31 cellular contexts compared by ENCODE assay signal in genomic region chr3:109132801-109133473, GRCh38. TPM values are rescaled to one million over a fixed set of nuclear protein-coding genes. Genes with fewer than 3 reads are reported as not detected.
DNase-seq lines count a peak whose midpoint lies in the region; FAIRE-seq and TF ChIP-seq lines count a peak whose summit lies in the region.
"Had no signal": no experiment of that assay in that cellular context is flagged by ENCODE, and none has a peak within 500 bp of the region (broad histone marks: within the 10 kb centered on the region; RNA-seq: fewer than 3 reads in every experiment).

No MANE protein-coding gene starts in this region.

- no peak for TF ChIP-seq CTCF in astrocyte (IDR thresholded peaks at IDR 0.05; ENCODE audit: insufficient read depth, low read depth, low read length)

- peaks cover 3% of the 10 kb centered on the region for H3K4me1 Mint-ChIP-seq in astrocyte (ENCODE audit: low read depth, unreplicated experiment)
- H3K4me1 Mint-ChIP-seq: activated naive CD8-positive, alpha-beta T cell treated with anti-CD3 and anti-CD28 coated beads for 36 hours; H9; memory B cell; stimulated activated memory B cell treated with anti-CD40 and anti-IgM and Interleukin-4, amounts not matched to agents 10 μg/mL and 1 μg/mL and 100 μg/mL, for 72 hours; T-cell had no signal

- H3K36me3 ChIP-seq in astrocyte (ENCODE audit: insufficient read depth, low read length) = no peaks in the 10 kb centered on the region
- H3K36me3 ChIP-seq: BLaER1, upper lobe of left lung had no signal

- H3K27ac Mint-ChIP-seq in astrocyte (ENCODE audit: unreplicated experiment) = no peak overlapping the region
- H3K27ac Mint-ChIP-seq: activated CD4-positive, alpha-beta memory T cell treated with anti-CD3 and anti-CD28 coated beads for 36 hours; activated naive CD8-positive, alpha-beta T cell treated with anti-CD3 and anti-CD28 coated beads for 36 hours; H9; memory B cell; natural killer cell treated with Interleukin-12 subunit alpha and Interleukin-12 subunit beta and Interleukin-15 and Interleukin-18, amount 100 ng/mL, for 72 hours; stimulated activated memory B cell treated with anti-CD40 and anti-IgM and Interleukin-4, amounts not matched to agents 10 μg/mL and 1 μg/mL and 100 μg/mL, for 72 hours; T-cell had no signal

- peak overlapping the region; percentile 20 for H3K27ac ChIP-seq in astrocyte (ENCODE audit: low read depth, low read length)
- H3K27ac ChIP-seq: BLaER1, psoas muscle, upper lobe of left lung, VCaP had no signal

- H3K79me2 ChIP-seq in astrocyte (ENCODE audit: insufficient read depth, low read length) = no peaks in the 10 kb centered on the region

- no peak overlapping the region for H2AFZ ChIP-seq in astrocyte (ENCODE audit: low read depth, low read length)

- H3K4me1 ChIP-seq in astrocyte (ENCODE audit: insufficient read depth, low read length) = peaks cover 9% of the 10 kb centered on the region
- H3K4me1 ChIP-seq: psoas muscle, upper lobe of left lung had no signal

- H3K4me3 Mint-ChIP-seq in astrocyte (ENCODE audit: unreplicated experiment) = no peak overlapping the region
- H3K4me3 Mint-ChIP-seq: activated CD4-positive, alpha-beta memory T cell treated with anti-CD3 and anti-CD28 coated beads for 36 hours; activated naive CD8-positive, alpha-beta T cell treated with anti-CD3 and anti-CD28 coated beads for 36 hours; activated T-cell treated with anti-CD3 and anti-CD28 coated beads, Interleukin-2, amount 50 U/mL, for 4 hours; H9; memory B cell; natural killer cell treated with Interleukin-12 subunit alpha and Interleukin-12 subunit beta and Interleukin-15 and Interleukin-18, amount 100 ng/mL, for 72 hours; stimulated activated memory B cell treated with anti-CD40 and anti-IgM and Interleukin-4, amounts not matched to agents 10 μg/mL and 1 μg/mL and 100 μg/mL, for 72 hours; T-cell had no signal

- H4K20me1 ChIP-seq in astrocyte (ENCODE audit: insufficient read depth, low read length) = no peaks in the 10 kb centered on the region
- H4K20me1 ChIP-seq: BLaER1 had no signal

- no peaks in the 10 kb centered on the region for H3K36me3 Mint-ChIP-seq in astrocyte (ENCODE audit: low read depth, unreplicated experiment)
- H3K36me3 Mint-ChIP-seq: activated CD4-positive, alpha-beta memory T cell treated with anti-CD3 and anti-CD28 coated beads for 36 hours; activated naive CD8-positive, alpha-beta T cell treated with anti-CD3 and anti-CD28 coated beads for 36 hours; memory B cell; natural killer cell treated with Interleukin-12 subunit alpha and Interleukin-12 subunit beta and Interleukin-15 and Interleukin-18, amount 100 ng/mL, for 72 hours; stimulated activated memory B cell treated with anti-CD40 and anti-IgM and Interleukin-4, amounts not matched to agents 10 μg/mL and 1 μg/mL and 100 μg/mL, for 72 hours; T-cell had no signal

- H3K4me2 ChIP-seq in astrocyte (ENCODE audit: low read length) = peak overlapping the region; percentile 33
- H3K4me2 ChIP-seq: BLaER1 had no signal

- H3K9me3 Mint-ChIP-seq in astrocyte (ENCODE audit: unreplicated experiment) = no peaks in the 10 kb centered on the region
- H3K9me3 Mint-ChIP-seq: activated CD4-positive, alpha-beta memory T cell treated with anti-CD3 and anti-CD28 coated beads for 36 hours had no signal

- no peak overlapping the region for H3K9ac ChIP-seq in astrocyte (ENCODE audit: low read length)
- H3K9ac ChIP-seq: BLaER1 had no signal

- H3K27me3 Mint-ChIP-seq in astrocyte (ENCODE audit: low read depth, unreplicated experiment) = no peaks in the 10 kb centered on the region
- H3K27me3 Mint-ChIP-seq: natural killer cell treated with Interleukin-12 subunit alpha and Interleukin-12 subunit beta and Interleukin-15 and Interleukin-18, amount 100 ng/mL, for 72 hours; stimulated activated memory B cell treated with anti-CD40 and anti-IgM and Interleukin-4, amounts not matched to agents 10 μg/mL and 1 μg/mL and 100 μg/mL, for 72 hours had no signal

- H3K9me3 ChIP-seq in astrocyte (ENCODE audit: insufficient read depth, low read depth, low read length) = no peaks in the 10 kb centered on the region
- H3K9me3 ChIP-seq: BLaER1, psoas muscle, upper lobe of left lung had no signal

- no peaks in the 10 kb centered on the region for H3K27me3 ChIP-seq in astrocyte (ENCODE audit: insufficient read depth, low read length)
- H3K27me3 ChIP-seq: BLaER1, upper lobe of left lung had no signal

- no peak overlapping the region for H3K4me3 ChIP-seq in astrocyte (ENCODE audit: insufficient read depth, low read depth, low read length)
- H3K4me3 ChIP-seq: BLaER1, psoas muscle, upper lobe of left lung had no signal

- DNase-seq in LoVo (ENCODE audit: low spot score) (peak; percentile 79), astrocyte (ENCODE audit: low read depth) (peak; percentile 93), kidney glomerular epithelial cell (lab: John Stamatoyannopoulos, UW) (peak; percentile 91), stromal cell of bone marrow (ENCODE audit: low read depth) (peak; percentile 6), HTR-8/SVneo (ENCODE audit: insufficient read length, low spot score) (no peak), NCI-H1092 treated with DMSO at 0.1 percent for 48 hours (lab: John Stamatoyannopoulos, UW) (no peak), dermis blood vessel endothelial cell (no peak), Ammon's horn (ENCODE audit: low spot score) (no peak)
- DNase-seq: activated CD4-positive, alpha-beta memory T cell treated with anti-CD3 and anti-CD28 coated beads for 36 hours; activated naive CD8-positive, alpha-beta T cell treated with anti-CD3 and anti-CD28 coated beads for 36 hours; activated T-cell treated with anti-CD3 and anti-CD28 coated beads, Interleukin-2, amount 50 U/mL, for 4 hours; DMS79; H9; Karpas-422; NCI-H1436; NCI-H2227 treated with DMSO at 0.1 percent for 48 hours; NK-92 treated with Interleukin-12 subunit alpha and Interleukin-12 subunit beta, amount 100 ng/mL, for 24 hours; psoas muscle; stimulated activated CD4-positive, alpha-beta T cell treated with anti-CD3 and anti-CD28 coated beads, Interleukin-12 subunit alpha, Interleukin-12 subunit beta, amount 100 ng/mL, for 4 hours; T-cell; upper lobe of left lung had no signal

- no peak for FAIRE-seq in astrocyte (lab: Jason Lieb, UNC)
- FAIRE-seq in HTR-8/SVneo (lab: Jason Lieb, UNC) = no peak
- FAIRE-seq: endometrium, frontal cortex, GM18507 had no signal

RNA-seq across cellular contexts. Expression of gene C3orf85, which starts 3.6 kb away (rescaled TPM):
- not detected in 2 replicates for total RNA-seq in astrocyte
- not detected in 2 replicates for total RNA-seq in dermis blood vessel endothelial cell
- total RNA-seq: activated CD4-positive, alpha-beta memory T cell treated with anti-CD3 and anti-CD28 coated beads for 36 hours; activated naive CD8-positive, alpha-beta T cell treated with anti-CD3 and anti-CD28 coated beads for 36 hours; activated T-cell treated with anti-CD3 and anti-CD28 coated beads, Interleukin-2, amount 50 U/mL, for 4 hours; chondrocyte; frontal cortex; H9; natural killer cell treated with Interleukin-12 subunit alpha and Interleukin-12 subunit beta and Interleukin-15 and Interleukin-18, amount 100 ng/mL, for 72 hours; psoas muscle; Right ventricle myocardium inferior; T-cell; upper lobe of left lung had no signal

RNA-seq across cellular contexts. Expression of gene MORC1, which starts 15.0 kb away (rescaled TPM):
- not detected in 2 replicates for total RNA-seq in astrocyte
- not detected in 2 replicates for total RNA-seq in dermis blood vessel endothelial cell
- total RNA-seq: activated CD4-positive, alpha-beta memory T cell treated with anti-CD3 and anti-CD28 coated beads for 36 hours; activated naive CD8-positive, alpha-beta T cell treated with anti-CD3 and anti-CD28 coated beads for 36 hours; activated T-cell treated with anti-CD3 and anti-CD28 coated beads, Interleukin-2, amount 50 U/mL, for 4 hours; chondrocyte; H9; natural killer cell treated with Interleukin-12 subunit alpha and Interleukin-12 subunit beta and Interleukin-15 and Interleukin-18, amount 100 ng/mL, for 72 hours; psoas muscle; Right ventricle myocardium inferior; T-cell had no signal

Comparison
In these comparisons a context has a peak if more than half of its experiments do, and no peak if none do; other contexts are left out.
1. DNase-seq: peak in LoVo (single experiment), astrocyte (single experiment), kidney glomerular epithelial cell (single experiment) and stromal cell of bone marrow (single experiment); none in HTR-8/SVneo (single experiment), NCI-H1092 treated with DMSO at 0.1 percent for 48 hours (single experiment), dermis blood vessel endothelial cell (single experiment) and Ammon's horn (single experiment).